ENCODE assay signal across 2 cellular contexts in the genomic region with DNA sequence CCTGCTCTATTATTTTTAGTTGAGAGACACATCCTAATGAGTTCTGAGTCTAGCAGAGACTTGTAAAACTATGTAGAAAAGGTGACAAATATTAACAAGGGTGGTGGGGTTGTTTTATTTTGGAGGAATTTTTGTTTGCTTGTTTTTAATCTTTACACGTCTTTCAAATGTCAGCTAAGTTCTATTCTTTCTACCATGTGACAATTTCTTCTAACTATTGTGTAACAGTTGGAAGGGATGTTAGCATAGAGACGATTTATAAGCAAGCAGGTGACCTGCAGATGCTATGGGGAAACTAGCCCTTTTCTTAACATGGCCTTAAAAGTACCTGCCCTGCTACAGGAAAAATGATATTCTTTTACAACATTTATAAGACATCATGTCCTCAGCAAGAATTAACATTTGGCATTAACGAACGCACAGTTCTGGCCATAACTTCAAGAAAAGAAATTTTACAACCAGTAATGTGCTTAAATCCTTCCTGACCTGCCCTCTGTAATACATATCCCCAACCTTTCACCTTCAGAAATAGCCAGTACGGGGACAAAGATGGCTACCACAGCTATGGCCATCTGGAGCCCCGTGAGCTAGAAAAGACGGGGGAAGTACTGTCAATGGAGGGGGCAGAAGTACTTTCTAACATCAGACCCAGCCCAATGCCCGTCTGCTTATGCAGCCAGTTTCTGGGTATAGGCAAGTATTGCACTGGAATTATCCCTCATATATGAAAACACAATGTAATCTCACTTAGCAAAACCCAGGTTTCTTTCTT.
TF ChIP-seq lines count a peak whose summit lies in the region.

No MANE protein-coding gene starts in this region.

TF ChIP-seq in HCT116, 20 proteins besides CTCF, POLR2A, EP300 and RAD21:
- TF ChIP-seq JUND (IDR thresholded peaks at IDR 0.05): no peak
- TF ChIP-seq CEBPB (IDR thresholded peaks at IDR 0.05; ENCODE audit: low read depth): no peak
- no peak for TF ChIP-seq EZH2phosphoT487 (IDR thresholded peaks at IDR 0.05; ENCODE audit: borderline replicate concordance)
- no peak for TF ChIP-seq SP1 (IDR thresholded peaks at IDR 0.05; ENCODE audit: low read depth)
- TF ChIP-seq, protein P1, sequence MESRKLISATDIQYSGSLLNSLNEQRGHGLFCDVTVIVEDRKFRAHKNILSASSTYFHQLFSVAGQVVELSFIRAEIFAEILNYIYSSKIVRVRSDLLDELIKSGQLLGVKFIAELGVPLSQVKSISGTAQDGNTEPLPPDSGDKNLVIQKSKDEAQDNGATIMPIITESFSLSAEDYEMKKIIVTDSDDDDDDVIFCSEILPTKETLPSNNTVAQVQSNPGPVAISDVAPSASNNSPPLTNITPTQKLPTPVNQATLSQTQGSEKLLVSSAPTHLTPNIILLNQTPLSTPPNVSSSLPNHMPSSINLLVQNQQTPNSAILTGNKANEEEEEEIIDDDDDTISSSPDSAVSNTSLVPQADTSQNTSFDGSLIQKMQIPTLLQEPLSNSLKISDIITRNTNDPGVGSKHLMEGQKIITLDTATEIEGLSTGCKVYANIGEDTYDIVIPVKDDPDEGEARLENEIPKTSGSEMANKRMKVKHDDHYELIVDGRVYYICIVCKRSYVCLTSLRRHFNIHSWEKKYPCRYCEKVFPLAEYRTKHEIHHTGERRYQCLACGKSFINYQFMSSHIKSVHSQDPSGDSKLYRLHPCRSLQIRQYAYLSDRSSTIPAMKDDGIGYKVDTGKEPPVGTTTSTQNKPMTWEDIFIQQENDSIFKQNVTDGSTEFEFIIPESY (IDR thresholded peaks at IDR 0.05; ENCODE audit: extremely low read depth, insufficient replicate concordance, low read length): no peak
- TF ChIP-seq POLR2AphosphoS5 (IDR thresholded peaks at IDR 0.05; ENCODE audit: low read depth, low read length): no peak
- no peak for TF ChIP-seq EGR1 (IDR thresholded peaks at IDR 0.05; ENCODE audit: low read depth)
- TF ChIP-seq, protein P2, sequence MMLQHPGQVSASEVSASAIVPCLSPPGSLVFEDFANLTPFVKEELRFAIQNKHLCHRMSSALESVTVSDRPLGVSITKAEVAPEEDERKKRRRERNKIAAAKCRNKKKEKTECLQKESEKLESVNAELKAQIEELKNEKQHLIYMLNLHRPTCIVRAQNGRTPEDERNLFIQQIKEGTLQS (IDR thresholded peaks at IDR 0.05): no peak
- TF ChIP-seq ZNF274 (IDR thresholded peaks at IDR 0.05; ENCODE audit: low read depth, low read length): no peak
- no peak for TF ChIP-seq CBX3 (IDR thresholded peaks at IDR 0.05; ENCODE audit: low read depth)
- no peak for TF ChIP-seq EZH2 (IDR thresholded peaks at IDR 0.05)
- TF ChIP-seq MAX (IDR thresholded peaks at IDR 0.05): no peak
- no peak for TF ChIP-seq YY1 (IDR thresholded peaks at IDR 0.05; ENCODE audit: extremely low read depth, insufficient replicate concordance, low read depth, low read length)
- no peak for TF ChIP-seq ZFX (IDR thresholded peaks at IDR 0.05)
- TF ChIP-seq SRF (IDR thresholded peaks at IDR 0.05; ENCODE audit: low read depth): no peak
- TF ChIP-seq FOSL1 (IDR thresholded peaks at IDR 0.05; ENCODE audit: low read depth): no peak
- TF ChIP-seq TCF7L2 (IDR thresholded peaks at IDR 0.05; ENCODE audit: borderline replicate concordance, extremely low read depth, insufficient read depth, insufficient read length): no peak
- no peak for TF ChIP-seq ELF1 (IDR thresholded peaks at IDR 0.05; ENCODE audit: borderline replicate concordance, low read depth)
- TF ChIP-seq, protein P3, sequence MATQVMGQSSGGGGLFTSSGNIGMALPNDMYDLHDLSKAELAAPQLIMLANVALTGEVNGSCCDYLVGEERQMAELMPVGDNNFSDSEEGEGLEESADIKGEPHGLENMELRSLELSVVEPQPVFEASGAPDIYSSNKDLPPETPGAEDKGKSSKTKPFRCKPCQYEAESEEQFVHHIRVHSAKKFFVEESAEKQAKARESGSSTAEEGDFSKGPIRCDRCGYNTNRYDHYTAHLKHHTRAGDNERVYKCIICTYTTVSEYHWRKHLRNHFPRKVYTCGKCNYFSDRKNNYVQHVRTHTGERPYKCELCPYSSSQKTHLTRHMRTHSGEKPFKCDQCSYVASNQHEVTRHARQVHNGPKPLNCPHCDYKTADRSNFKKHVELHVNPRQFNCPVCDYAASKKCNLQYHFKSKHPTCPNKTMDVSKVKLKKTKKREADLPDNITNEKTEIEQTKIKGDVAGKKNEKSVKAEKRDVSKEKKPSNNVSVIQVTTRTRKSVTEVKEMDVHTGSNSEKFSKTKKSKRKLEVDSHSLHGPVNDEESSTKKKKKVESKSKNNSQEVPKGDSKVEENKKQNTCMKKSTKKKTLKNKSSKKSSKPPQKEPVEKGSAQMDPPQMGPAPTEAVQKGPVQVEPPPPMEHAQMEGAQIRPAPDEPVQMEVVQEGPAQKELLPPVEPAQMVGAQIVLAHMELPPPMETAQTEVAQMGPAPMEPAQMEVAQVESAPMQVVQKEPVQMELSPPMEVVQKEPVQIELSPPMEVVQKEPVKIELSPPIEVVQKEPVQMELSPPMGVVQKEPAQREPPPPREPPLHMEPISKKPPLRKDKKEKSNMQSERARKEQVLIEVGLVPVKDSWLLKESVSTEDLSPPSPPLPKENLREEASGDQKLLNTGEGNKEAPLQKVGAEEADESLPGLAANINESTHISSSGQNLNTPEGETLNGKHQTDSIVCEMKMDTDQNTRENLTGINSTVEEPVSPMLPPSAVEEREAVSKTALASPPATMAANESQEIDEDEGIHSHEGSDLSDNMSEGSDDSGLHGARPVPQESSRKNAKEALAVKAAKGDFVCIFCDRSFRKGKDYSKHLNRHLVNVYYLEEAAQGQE (IDR thresholded peaks at IDR 0.05; ENCODE audit: low read depth): no peak
- no peak for TF ChIP-seq SIN3A (IDR thresholded peaks at IDR 0.05; ENCODE audit: low read depth)

TF ChIP-seq in SK-N-SH, 30 proteins besides CTCF, POLR2A, EP300 and RAD21:
- TF ChIP-seq CHD2 (IDR thresholded peaks at IDR 0.05; ENCODE audit: low read length, partially characterized antibody): no peak
TF ChIP-seq in SK-N-SH: peak in this region for 0.
